ENCODE assay signal across 8 cellular contexts in genomic region chr9:37302277-37302676, GRCh38.
DNase-seq lines count a peak whose midpoint lies in the region; ATAC-seq, FAIRE-seq and TF ChIP-seq lines count a peak whose summit lies in the region.

No MANE protein-coding gene starts in this region.

- peak; percentile 86 for DNase-seq in Karpas-422
- peak; percentile 90 for DNase-seq in GM12878 (ENCODE audit: low read depth, low spot score)
- no peak for DNase-seq in posterior cingulate gyrus
- DNase-seq in middle frontal gyrus (ENCODE audit: extremely low spot score, low spot score) = no peak
- DNase-seq in NOMO-1 treated with DMSO at 0.1 percent for 48 hours (lab: John Stamatoyannopoulos, UW; ENCODE audit: unreplicated experiment) = no peak
- DNase-seq in cortex of kidney (lab: John Stamatoyannopoulos, UW) = no peak

- H4K20me1 ChIP-seq in Karpas-422 (ENCODE audit: insufficient read depth, low read depth, low read length) (no peaks in the 10 kb centered on the region), GM12878 (ENCODE audit: control insufficient read depth, insufficient read depth) (no peaks in the 10 kb centered on the region)

- H3K27ac ChIP-seq in Karpas-422 (ENCODE audit: low read length) = peak overlapping the region; percentile 98
- H3K27ac ChIP-seq in GM12878 (ENCODE audit: control insufficient read depth, insufficient read depth) = peak overlapping the region; percentile 95

- H2AFZ ChIP-seq in Karpas-422 (ENCODE audit: low read length) (no peak overlapping the region), GM12878 (ENCODE audit: control insufficient read depth, low read depth, low read length) (no peak overlapping the region)

- TF ChIP-seq RAD21 in GM12878 (IDR thresholded peaks at IDR 0.05; ENCODE audit: insufficient read depth, low read depth, low read length) = peak; percentile 31; the same call in 1 of the 2 replicates

- H3K9me3 ChIP-seq in Karpas-422 (ENCODE audit: low read length) (no peaks in the 10 kb centered on the region), GM12878 (replicated peaks; ENCODE audit: control insufficient read depth, insufficient read depth, low read length) (no peaks in the 10 kb centered on the region)

- TF ChIP-seq POLR2A in GM18505 (IDR thresholded peaks at IDR 0.05; ENCODE audit: borderline replicate concordance, extremely low read depth, insufficient read depth, insufficient read length) (no peak), GM12878 (IDR thresholded peaks at IDR 0.05; ENCODE audit: low read depth, low read length) (no peak)

- peaks cover 57% of the 10 kb centered on the region for H3K4me1 ChIP-seq in Karpas-422 (ENCODE audit: low read length)
- peaks cover 48% of the 10 kb centered on the region for H3K4me1 ChIP-seq in GM12878 (ENCODE audit: control insufficient read depth, insufficient read depth, low read length)

- FAIRE-seq in GM12878 (lab: Jason Lieb, UNC) = peak; percentile 92

- H3K27me3 ChIP-seq in Karpas-422 (ENCODE audit: low read length) (no peaks in the 10 kb centered on the region), GM12878 (replicated peaks in 1 of 2; ENCODE audit: control insufficient read depth in 2 of 2, insufficient read depth in 2 of 2, low read length in 1 of 2) (no peaks in the 10 kb centered on the region)

- in situ Hi-C loops in GM12878 (cut with MboI) = loop anchor here (5.0 kb wide), 1 partner anchor 275 kb away; no protein-coding TSS in a partner anchor

- BruUV-seq in GM12878 (replicated peaks; lab: Mats Ljungman, UMichigan) = no TSS peak

- peak; percentile 87 for ATAC-seq in GM18505 (IDR thresholded peaks at IDR 0.05; ENCODE audit: unreplicated experiment)
- ATAC-seq in GM21529 (IDR thresholded peaks at IDR 0.05; ENCODE audit: unreplicated experiment) = peak; percentile 84
- peak; percentile 91 for ATAC-seq in GM12878

- RAD21 ChIA-PET in GM12878 (lab: Charles Lee; ENCODE audit: unreplicated experiment) = interaction anchor here (0.8 to 8.5 kb wide), 22 partner anchors 8 to 309 kb away, joined by 3 to 104 read pairs (median 6); partner anchors contain the start of gene ZCCHC7

- H3K36me3 ChIP-seq in Karpas-422 (ENCODE audit: insufficient read depth, low read length) = peaks cover 17% of the 10 kb centered on the region; the same call in 1 of the 2 replicates
- peaks cover 3 to 22% of the 10 kb centered on the region in 2 experiments for H3K36me3 ChIP-seq in GM12878 (ENCODE audit: control insufficient read depth in 2 of 2, insufficient read depth in 2 of 2, low read length in 1 of 2)

- H3K9me2 ChIP-seq in Karpas-422 (replicated peaks; ENCODE audit: insufficient read depth, low read length) = no peaks in the 10 kb centered on the region

- intact Hi-C loops in GM12878 (cut with micrococcal nuclease; ENCODE audit: unreplicated experiment) (loop anchor here (5.0 kb wide), 3 partner anchors 220 to 305 kb away; partner anchors contain the start of gene PAX5), posterior cingulate gyrus (cut with DNase I) (no loop called here)

- H3K79me2 ChIP-seq in Karpas-422 (ENCODE audit: low read length) (peaks cover 58% of the 10 kb centered on the region), GM12878 (ENCODE audit: control insufficient read depth, insufficient read depth, low read length) (peaks cover 54% of the 10 kb centered on the region)

- H3K9ac ChIP-seq in Karpas-422 (ENCODE audit: low read length) = peak overlapping the region; percentile 30
- H3K9ac ChIP-seq in GM12878 (ENCODE audit: control insufficient read depth, insufficient read depth, low read length) = peak overlapping the region; percentile 47; the same call in 1 of the 2 replicates

- TF ChIP-seq EP300 in GM12878 (IDR thresholded peaks at IDR 0.05; ENCODE audit: borderline replicate concordance in 1 of 2, control insufficient read depth in 1 of 2, low read depth in 2 of 2, low read length in 2 of 2) = peak; percentile 82 to 93

- H3K4me3 ChIP-seq in Karpas-422 (ENCODE audit: low read length) (0 out of 2 replicates have a peak overlapping the region, but pooled peaks have one; percentile 0), GM12878 (peak overlapping the region; percentile 43; the same call in 1 of the 2 replicates)

- CTCF ChIA-PET in GM12878 (lab: Yijun Ruan, JAX) = interaction anchor here (1.2 to 6.7 kb wide), 15 partner anchors 9 to 308 kb away, joined by 3 to 32 read pairs (median 7); no protein-coding TSS in a partner anchor

- SMC1A ChIA-PET in GM12878 (lab: Charles Lee; ENCODE audit: uncharacterized antibody, unreplicated experiment) = interaction anchor here (0.8 to 5.3 kb wide), 24 partner anchors 9 to 310 kb away, joined by 3 to 65 read pairs (median 5); no protein-coding TSS in a partner anchor

- no peak for TF ChIP-seq CTCF in GM12878 (IDR thresholded peaks at IDR 0.05 in 2 of 3, conservative IDR thresholded peaks at IDR 0.05 in 1 of 3; ENCODE audit: control insufficient read depth in 2 of 3, extremely low read depth in 1 of 3, insufficient read depth in 1 of 3, low read depth in 3 of 3, low read length in 3 of 3)

- WGBS in GM12878 (ENCODE audit: insufficient coverage, insufficient replicate concordance, low lambda C conversion rate, missing lambda C conversion rate) = 0% methylated on average over 3 of the region's 3 CpGs

- POLR2A ChIA-PET in GM12878 (lab: Charles Lee) = interaction anchor here (1.0 to 2.6 kb wide), 11 partner anchors 10 to 308 kb away, joined by 3 to 10 read pairs (median 4); no protein-coding TSS in a partner anchor

- H3K4me2 ChIP-seq in Karpas-422 (ENCODE audit: low read depth, low read length, poor library complexity, severe bottlenecking) (peak overlapping the region; percentile 54), GM12878 (ENCODE audit: control insufficient read depth, insufficient read depth) (peak overlapping the region; percentile 93)

TF ChIP-seq in GM12878, 131 proteins besides CTCF, POLR2A, EP300 and RAD21 (continues in another document):
- TF ChIP-seq NFIC (IDR thresholded peaks at IDR 0.05; ENCODE audit: low read depth, low read length) (peak; percentile 96), ZBTB11 (CRISPR knock-in tag; IDR thresholded peaks at IDR 0.05) (no peak), JUNB (IDR thresholded peaks at IDR 0.05) (peak; percentile 5; the same call in 1 of the 2 replicates), ATF2 (IDR thresholded peaks at IDR 0.05; ENCODE audit: low read length) (peak; percentile 95), SMAD5 (IDR thresholded peaks at IDR 0.05; ENCODE audit: low read depth) (no peak), POU2F2 (IDR thresholded peaks at IDR 0.05; ENCODE audit: borderline replicate concordance, low read depth, low read length) (no peak), PAX5 (IDR thresholded peaks at IDR 0.05; ENCODE audit: borderline replicate concordance, low read depth, low read length) (peak; percentile 84), HDGF (IDR thresholded peaks at IDR 0.05) (no peak), ZNF207 (IDR thresholded peaks at IDR 0.05; ENCODE audit: borderline replicate concordance) (no peak), CEBPB (IDR thresholded peaks at IDR 0.05; ENCODE audit: borderline replicate concordance in 1 of 2, low read depth in 2 of 2, low read length in 2 of 2) (peak in 1 of 2 experiments; percentile 43; a peak in 1 of 4 replicates), NR2C1 (IDR thresholded peaks at IDR 0.05) (no peak), ZBTB33 (IDR thresholded peaks at IDR 0.05) (no peak)

Comparison
In these comparisons a context has a peak if more than half of its experiments do, and no peak if none do; other contexts are left out.
1. DNase-seq: peak in Karpas-422 (single experiment) and GM12878 (single experiment); none in posterior cingulate gyrus (0 of 10), middle frontal gyrus (single experiment), NOMO-1 treated with DMSO at 0.1 percent for 48 hours (single experiment) and cortex of kidney (single experiment).
2. Peak in every context shown above with its lines, with median percentiles within 50 percentile points of each other: ATAC-seq.